8 cellular contexts compared by ENCODE assay signal in the genomic region with DNA sequence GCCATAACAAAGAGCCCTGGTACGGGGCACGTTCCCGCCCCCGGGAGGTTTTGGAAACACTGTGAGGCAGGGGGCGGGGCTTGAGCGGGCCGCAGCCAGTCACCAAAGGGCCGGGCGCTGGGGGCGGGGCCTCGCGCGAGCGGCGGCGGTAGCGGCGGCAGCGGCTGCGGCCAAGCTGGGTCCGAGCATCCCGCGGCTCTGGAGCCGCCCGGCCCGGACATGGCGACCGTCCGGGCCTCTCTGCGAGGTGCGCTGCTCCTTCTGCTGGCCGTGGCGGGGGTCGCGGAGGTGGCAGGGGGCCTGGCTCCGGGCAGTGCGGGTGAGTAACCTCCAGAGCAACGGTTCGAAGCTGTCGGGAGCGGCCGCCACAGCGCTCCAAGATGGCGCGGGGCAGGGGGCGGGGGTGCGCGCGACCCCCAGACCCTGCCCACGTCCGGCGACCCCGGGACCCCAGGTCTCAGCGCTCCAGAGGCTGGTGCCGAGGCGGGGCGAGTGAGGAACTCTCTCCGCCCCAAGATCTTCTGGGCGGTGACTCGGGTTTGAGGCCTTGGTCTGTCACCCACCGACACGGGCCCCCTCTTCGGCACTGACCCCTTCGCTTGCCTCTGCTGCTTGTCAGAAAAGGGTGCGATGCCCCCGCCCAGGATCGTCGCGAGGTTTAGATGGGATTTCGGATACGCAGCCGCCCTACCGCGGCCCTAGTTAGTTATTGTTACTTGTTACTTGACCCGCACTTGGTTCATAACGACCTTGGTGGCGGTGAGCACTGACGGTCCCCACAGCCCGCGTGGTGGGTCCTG. TPM values are rescaled to one million over a fixed set of nuclear protein-coding genes. Genes with fewer than 3 reads are reported as not detected.
DNase-seq lines count a peak whose midpoint lies in the region; ATAC-seq and TF ChIP-seq lines count a peak whose summit lies in the region.

A gene with protein sequence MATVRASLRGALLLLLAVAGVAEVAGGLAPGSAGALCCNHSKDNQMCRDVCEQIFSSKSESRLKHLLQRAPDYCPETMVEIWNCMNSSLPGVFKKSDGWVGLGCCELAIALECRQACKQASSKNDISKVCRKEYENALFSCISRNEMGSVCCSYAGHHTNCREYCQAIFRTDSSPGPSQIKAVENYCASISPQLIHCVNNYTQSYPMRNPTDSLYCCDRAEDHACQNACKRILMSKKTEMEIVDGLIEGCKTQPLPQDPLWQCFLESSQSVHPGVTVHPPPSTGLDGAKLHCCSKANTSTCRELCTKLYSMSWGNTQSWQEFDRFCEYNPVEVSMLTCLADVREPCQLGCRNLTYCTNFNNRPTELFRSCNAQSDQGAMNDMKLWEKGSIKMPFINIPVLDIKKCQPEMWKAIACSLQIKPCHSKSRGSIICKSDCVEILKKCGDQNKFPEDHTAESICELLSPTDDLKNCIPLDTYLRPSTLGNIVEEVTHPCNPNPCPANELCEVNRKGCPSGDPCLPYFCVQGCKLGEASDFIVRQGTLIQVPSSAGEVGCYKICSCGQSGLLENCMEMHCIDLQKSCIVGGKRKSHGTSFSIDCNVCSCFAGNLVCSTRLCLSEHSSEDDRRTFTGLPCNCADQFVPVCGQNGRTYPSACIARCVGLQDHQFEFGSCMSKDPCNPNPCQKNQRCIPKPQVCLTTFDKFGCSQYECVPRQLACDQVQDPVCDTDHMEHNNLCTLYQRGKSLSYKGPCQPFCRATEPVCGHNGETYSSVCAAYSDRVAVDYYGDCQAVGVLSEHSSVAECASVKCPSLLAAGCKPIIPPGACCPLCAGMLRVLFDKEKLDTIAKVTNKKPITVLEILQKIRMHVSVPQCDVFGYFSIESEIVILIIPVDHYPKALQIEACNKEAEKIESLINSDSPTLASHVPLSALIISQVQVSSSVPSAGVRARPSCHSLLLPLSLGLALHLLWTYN (plus strand): TSS at position 134 of the 800 bp plus-strand sequence. CDS start 86 bp downstream, at position 220.

- H3K9me3 Mint-ChIP-seq in activated naive CD4-positive, alpha-beta T cell treated with anti-CD3 and anti-CD28 coated beads, Interleukin-2, amount 50 U/mL, for 72 hours, result no peaks in the 10 kb centered on the region

- H3K27ac Mint-ChIP-seq in activated naive CD4-positive, alpha-beta T cell treated with anti-CD3 and anti-CD28 coated beads, Interleukin-2, amount 50 U/mL, for 72 hours, result peak within 1 kb of the TSS; percentile 76 to 89

- peaks cover 7% of the 10 kb centered on the region in 2 donors for H3K36me3 Mint-ChIP-seq in activated naive CD4-positive, alpha-beta T cell treated with anti-CD3 and anti-CD28 coated beads, Interleukin-2, amount 50 U/mL, for 72 hours

- DNase-seq in DMS53 (lab: John Stamatoyannopoulos, UW), result peak; percentile 69
- peak; percentile 77 for DNase-seq in LoVo (ENCODE audit: low spot score)
- peak; percentile 72 for DNase-seq in SK-N-DZ (ENCODE audit: low spot score)
- DNase-seq in activated naive CD4-positive, alpha-beta T cell treated with anti-CD3 and anti-CD28 coated beads, Interleukin-2, amount 50 U/mL, for 72 hours (ENCODE audit: low spot score in 2 of 2), result peak; percentile 89 to 95
- DNase-seq in glomerular visceral epithelial cell (ENCODE audit: extremely low spot score), result peak; percentile 87
- DNase-seq in omental fat pad (ENCODE audit: low spot score), result peak; percentile 81
- peak; percentile 87 for DNase-seq in superior temporal gyrus (ENCODE audit: extremely low spot score)

- no peak for TF ChIP-seq CTCF in omental fat pad (IDR thresholded peaks at IDR 0.05)

- ATAC-seq in GM21723 (IDR thresholded peaks at IDR 0.05; ENCODE audit: unreplicated experiment) (peak; percentile 89), omental fat pad (ENCODE audit: low FRiP score) (peak; percentile 85)
- peak; percentile 95 to 96 for ATAC-seq in activated naive CD4-positive, alpha-beta T cell treated with anti-CD3 and anti-CD28 coated beads, Interleukin-2, amount 50 U/mL, for 72 hours

RNA-seq across cellular contexts. Expression of the gene that starts here (rescaled TPM):
- polyA plus RNA-seq in SK-N-DZ (2014; cell fraction: cytosol; rRNA removed), result 6.0 and 7.4 TPM in 2 replicates
- 6.5 and 8.5 TPM in 2 replicates for polyA plus RNA-seq in SK-N-DZ (2014; cell fraction: nucleus; rRNA removed)
- total RNA-seq in activated naive CD4-positive, alpha-beta T cell treated with anti-CD3 and anti-CD28 coated beads, Interleukin-2, amount 50 U/mL, for 72 hours, result 1 to 10 TPM; 7.0 to 7.6 TPM
- 10 to 100 TPM; 15.0 to 27.7 (median 21.7) TPM for total RNA-seq in omental fat pad

Comparison
In these comparisons a context has a peak if more than half of its experiments do, and no peak if none do; other contexts are left out.
1. Peak in every context shown above with its lines: DNase-seq and ATAC-seq.